ENCODE assay signal across 14 cellular contexts in the genomic region with DNA sequence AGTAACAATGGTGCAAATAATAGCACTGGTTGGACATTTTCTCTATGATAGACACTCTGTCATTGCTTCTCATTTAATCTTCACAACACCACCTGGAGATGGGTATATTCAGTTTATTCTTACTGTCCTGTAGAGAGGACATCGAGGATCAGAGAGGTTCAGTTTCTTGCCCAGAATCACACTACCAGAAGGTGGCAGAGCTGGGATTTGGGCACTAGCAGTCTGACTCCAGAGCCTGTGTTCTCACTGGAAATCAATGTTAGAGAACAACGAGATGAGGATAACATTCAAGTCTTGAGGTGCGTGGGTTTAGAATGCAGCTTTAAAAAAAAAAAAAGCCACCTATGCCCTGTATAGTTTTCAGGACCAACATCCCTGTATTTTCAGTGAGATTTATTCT.
"Had no signal": no experiment of that assay in that cellular context is flagged by ENCODE, and none has a peak within 500 bp of the region (broad histone marks: within the 10 kb centered on the region; RNA-seq: fewer than 3 reads in every experiment).

No MANE protein-coding gene starts in this region.

- H3K9me3 ChIP-seq: gastroesophageal sphincter, pancreas, stomach, thoracic aorta had no signal

- H3K4me3 ChIP-seq: cardiac muscle cell, gastroesophageal sphincter, pancreas, stomach, thoracic aorta had no signal

- H3K27me3 ChIP-seq: cardiac muscle cell, gastroesophageal sphincter, pancreas, stomach had no signal

- ATAC-seq: gastroesophageal sphincter had no signal

- H3K27ac ChIP-seq: cardiac muscle cell, gastroesophageal sphincter, pancreas, stomach, thoracic aorta had no signal

- H3K36me3 ChIP-seq: cardiac muscle cell, gastroesophageal sphincter, pancreas, stomach, thoracic aorta had no signal

- FAIRE-seq: colon, pancreas had no signal

- DNase-seq: activated CD4-positive, alpha-beta memory T cell treated with anti-CD3 and anti-CD28 coated beads for 36 hours; activated CD4-positive, CD25-positive, alpha-beta regulatory T cell treated with anti-CD3 and anti-CD28 coated beads, Interleukin-2, amount 50 U/mL, for 72 hours; activated naive CD8-positive, alpha-beta T cell treated with anti-CD3 and anti-CD28 coated beads, Interleukin-2, amount 10 ng/mL, durations not matched to agents 7 days and 5 days; activated T-cell treated with anti-CD3 and anti-CD28 coated beads, Interleukin-2, amount 50 U/mL, for 48 hours; anterior cingulate cortex; kidney glomerular epithelial cell; stimulated activated CD4-positive, alpha-beta T cell treated with anti-CD3 and anti-CD28 coated beads, Interleukin-15, amount 100 ng/mL, for 24 hours; stimulated activated CD4-positive, alpha-beta T cell treated with anti-CD3 and anti-CD28 coated beads, Interleukin-4, amount 100 ng/mL, for 4 hours; stomach had no signal

- H3K4me1 ChIP-seq: gastroesophageal sphincter, pancreas, stomach had no signal
